In genomic region chr6:131627724-131628682, GRCh38 we compare ENCODE assay signal across 8 cellular contexts. TPM values are rescaled to one million over a fixed set of nuclear protein-coding genes. Genes with fewer than 3 reads are reported as not detected.
DNase-seq lines count a peak whose midpoint lies in the region; ATAC-seq and TF ChIP-seq lines count a peak whose summit lies in the region.

Gene MED23, minus strand, starts transcription at chr6:131628242. Its CDS starts 193 bp downstream, at chr6:131628049.

- DNase-seq in NCI-H1417 treated with DMSO at 0.1 percent for 48 hours (lab: John Stamatoyannopoulos, UW), result peak; percentile 87
- peak; percentile 88 for DNase-seq in SW480 (ENCODE audit: low spot score)
- peak; percentile 98 for DNase-seq in adipocyte (ENCODE audit: low read depth)
- DNase-seq in cardiac muscle cell (ENCODE audit: low read depth in 1 of 2, low spot score in 1 of 2), result peak; percentile 97
- DNase-seq in trophoblast cell, result peak; percentile 95 to 99
- DNase-seq in transverse colon, result peak; percentile 97

- H2BK12ac ChIP-seq in trophoblast cell (ENCODE audit: low read length), result no peak within 1 kb of the TSS

- TF ChIP-seq CTCF in GM12875 (IDR thresholded peaks at IDR 0.05; ENCODE audit: borderline replicate concordance, insufficient read depth, low read depth, low read length) (peak; percentile 99), cardiac muscle cell (IDR thresholded peaks at IDR 0.05; ENCODE audit: low read depth, low read length) (peak; percentile 100), transverse colon (IDR thresholded peaks at IDR 0.05) (peak; percentile 85 to 92 (median 89))

- no peaks in the 10 kb centered on the region for H3K79me2 ChIP-seq in trophoblast cell (ENCODE audit: control insufficient read depth, insufficient read depth, low read length, poor library complexity)

- peak within 1 kb of the TSS; percentile 88 for H4K8ac ChIP-seq in trophoblast cell (ENCODE audit: low read depth, low read length)

- H2BK120ac ChIP-seq in trophoblast cell (ENCODE audit: insufficient read depth, low read length, poor library complexity), result peak within 1 kb of the TSS; percentile 44

- H2AFZ ChIP-seq in trophoblast cell (ENCODE audit: insufficient read depth, low read length, poor library complexity), result peak within 1 kb of the TSS; percentile 66

- peaks cover 25% of the 10 kb centered on the region for H3K36me3 ChIP-seq in adipocyte (ENCODE audit: control insufficient read depth, insufficient read depth, low read length, severe bottlenecking)
- peaks cover 19% of the 10 kb centered on the region for H3K36me3 ChIP-seq in cardiac muscle cell
- peaks cover 6 to 8% of the 10 kb centered on the region in 2 experiments for H3K36me3 ChIP-seq in trophoblast cell (ENCODE audit: control insufficient read depth in 1 of 2, insufficient read depth in 2 of 2, low read length in 2 of 2)
- peaks cover 0 to 19% (median 11%) of the 10 kb centered on the region in 4 donors for H3K36me3 ChIP-seq in transverse colon

- H4K12ac ChIP-seq in trophoblast cell (ENCODE audit: low read depth, low read length), result peak within 1 kb of the TSS; percentile 92

- ATAC-seq in HG02798 (IDR thresholded peaks at IDR 0.05; ENCODE audit: poor library complexity, unreplicated experiment), result peak; percentile 99

- H3K27me3 ChIP-seq in adipocyte (replicated peaks; ENCODE audit: control insufficient read depth, insufficient read depth, low read length), result no peaks in the 10 kb centered on the region
- no peaks in the 10 kb centered on the region for H3K27me3 ChIP-seq in cardiac muscle cell
- no peaks in the 10 kb centered on the region for H3K27me3 ChIP-seq in trophoblast cell (ENCODE audit: insufficient read depth, low read length)
- H3K27me3 ChIP-seq in transverse colon, result no peaks in the 10 kb centered on the region

- H2AK5ac ChIP-seq in trophoblast cell (ENCODE audit: low read length), result no peak within 1 kb of the TSS

- peak within 1 kb of the TSS; percentile 92 for H3K9ac ChIP-seq in adipocyte (ENCODE audit: low read length)
- H3K9ac ChIP-seq in trophoblast cell (ENCODE audit: low read length), result peak within 1 kb of the TSS; percentile 89

- H3K27ac ChIP-seq in cardiac muscle cell (peak within 1 kb of the TSS; percentile 91), trophoblast cell (ENCODE audit: low read depth, low read length) (peak within 1 kb of the TSS; percentile 70), transverse colon (peak within 1 kb of the TSS; percentile 87 to 89 (median 88))

- no peak within 1 kb of the TSS for H3K23ac ChIP-seq in trophoblast cell (ENCODE audit: low read length)

- TF ChIP-seq POLR2A in transverse colon (IDR thresholded peaks at IDR 0.05), result peak; percentile 75

- peak within 1 kb of the TSS; percentile 19 for H3K4ac ChIP-seq in trophoblast cell (ENCODE audit: low read depth, low read length)

- H3K14ac ChIP-seq in trophoblast cell (ENCODE audit: low read length), result peak within 1 kb of the TSS; percentile 63

- H3K4me1 ChIP-seq in adipocyte (ENCODE audit: control insufficient read depth, insufficient read depth, low read length), result peaks cover 27% of the 10 kb centered on the region
- H3K4me1 ChIP-seq in cardiac muscle cell (ENCODE audit: low read depth), result no peaks in the 10 kb centered on the region
- peaks cover 0 to 2% of the 10 kb centered on the region in 2 experiments for H3K4me1 ChIP-seq in trophoblast cell (ENCODE audit: control insufficient read depth in 1 of 2, insufficient read depth in 2 of 2, low read length in 2 of 2)
- H3K4me1 ChIP-seq in transverse colon, result peaks cover 7 to 31% (median 16%) of the 10 kb centered on the region in 4 donors

- TF ChIP-seq EP300 in transverse colon (IDR thresholded peaks at IDR 0.05; ENCODE audit: low read depth), result no peak

- WGBS in trophoblast cell (ENCODE audit: extremely low coverage, insufficient coverage, insufficient read length), result no CpG with 5 or more reads among the region's 53 CpGs
- 0 to 1% methylated on average over 4 to 53 of the region's 53 CpGs for WGBS in transverse colon (ENCODE audit: low coverage in 1 of 2), 2 donors

- peak within 1 kb of the TSS; percentile 35 for H3K18ac ChIP-seq in trophoblast cell (ENCODE audit: low read length)

- no peaks in the 10 kb centered on the region for H3K9me3 ChIP-seq in adipocyte (ENCODE audit: control insufficient read depth, low read length)
- no peaks in the 10 kb centered on the region for H3K9me3 ChIP-seq in cardiac muscle cell (ENCODE audit: low read depth)
- no peaks in the 10 kb centered on the region for H3K9me3 ChIP-seq in trophoblast cell (ENCODE audit: insufficient read depth, low read depth, low read length)
- H3K9me3 ChIP-seq in transverse colon, result no peaks in the 10 kb centered on the region

- H3K4me3 ChIP-seq in GM12875 (ENCODE audit: low read depth, low read length), result peak within 1 kb of the TSS; percentile 60
- H3K4me3 ChIP-seq in adipocyte (ENCODE audit: low read length), result peak within 1 kb of the TSS; percentile 95
- peak within 1 kb of the TSS; percentile 64 for H3K4me3 ChIP-seq in cardiac muscle cell
- H3K4me3 ChIP-seq in trophoblast cell (ENCODE audit: low read depth, low read length), result peak within 1 kb of the TSS; percentile 91
- peak within 1 kb of the TSS; percentile 61 to 84 (median 79) for H3K4me3 ChIP-seq in transverse colon

- H3K4me2 ChIP-seq in trophoblast cell (ENCODE audit: low read length), result peak within 1 kb of the TSS; percentile 67

- intact Hi-C loops in transverse colon (cut with DNase I; ENCODE audit: low total_unique reads), result no loop called here

- peak within 1 kb of the TSS; percentile 50 for H4K91ac ChIP-seq in trophoblast cell (ENCODE audit: low read depth, low read length)

- H2BK5ac ChIP-seq in trophoblast cell (ENCODE audit: low read depth, low read length, poor library complexity), result peak within 1 kb of the TSS; percentile 61

- H3K79me1 ChIP-seq in trophoblast cell (ENCODE audit: low read length), result peaks cover 3% of the 10 kb centered on the region

- in situ Hi-C loops in transverse colon (cut with MboI; ENCODE audit: low pct_ligation_motif_present in 1 of 4, low pct_unique_long_range_greater_than_20kb in 1 of 4, low sequenced_read_pairs in 3 of 4), result loop anchor here in 1 of 4 donors (25.0 kb wide), 1 partner anchor 1184 kb away; the partner anchor contains the start of gene RPS12

RNA-seq across cellular contexts. Expression of gene MED23, which starts in this region (rescaled TPM):
- total RNA-seq in cardiac muscle cell (16.8 and 24.9 TPM in 2 replicates), transverse colon (10 to 100 TPM; 11.6 to 47.6 (median 37.9) TPM)
- polyA plus RNA-seq in cardiac muscle cell, result 22.6 and 35.0 TPM in 2 replicates
- polyA plus RNA-seq in trophoblast cell (2013), result 18.7 and 18.8 TPM in 2 replicates

Comparison
In these comparisons a context has a peak if more than half of its experiments do, and no peak if none do; other contexts are left out.
1. Peak in every context shown above with its lines: DNase-seq, ATAC-seq, H3K4me3 ChIP-seq and H3K27ac ChIP-seq.